Comparison of ENCODE assay signal across 8 cellular contexts in the genomic region with DNA sequence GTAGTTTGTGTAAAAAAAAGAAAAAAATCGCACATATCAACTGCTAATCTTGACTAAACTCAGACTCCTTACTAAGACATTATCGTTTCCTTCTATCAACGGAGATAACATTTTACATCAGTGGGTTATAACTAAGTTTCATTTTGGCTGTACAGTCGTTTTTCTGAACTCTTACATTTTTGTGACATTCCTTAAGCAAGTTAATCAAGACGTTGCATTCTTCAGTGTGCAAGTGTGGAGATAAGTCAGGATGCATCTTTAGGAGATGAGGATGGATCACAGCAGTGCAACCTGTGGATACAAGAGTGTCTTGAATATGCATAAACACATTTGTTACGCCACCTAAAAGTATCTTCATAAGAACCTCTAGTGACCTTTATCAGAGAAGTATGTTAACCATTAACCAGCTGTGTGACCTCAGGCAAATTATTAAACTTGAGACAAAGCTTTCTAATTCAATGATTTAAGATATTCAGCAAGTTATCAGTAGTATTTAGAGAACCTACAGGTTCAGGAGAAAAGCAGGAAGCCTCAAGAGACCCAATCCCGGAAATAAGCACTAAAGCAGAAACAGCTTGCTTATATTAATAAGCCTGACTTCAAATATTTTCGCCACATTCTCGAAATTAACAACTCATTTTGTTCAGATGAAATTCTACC. TPM values are rescaled to one million over a fixed set of nuclear protein-coding genes. Genes with fewer than 3 reads are reported as not detected.
DNase-seq lines count a peak whose midpoint lies in the region; ATAC-seq, FAIRE-seq and TF ChIP-seq lines count a peak whose summit lies in the region.

No MANE protein-coding gene starts in this region.

- H3K4me3 ChIP-seq in GM12878 = peak overlapping the region; percentile 60

- FAIRE-seq in GM12878 (lab: Jason Lieb, UNC) = no peak

- peak overlapping the region; percentile 80 for H3K4me2 ChIP-seq in GM12878 (ENCODE audit: control insufficient read depth, insufficient read depth)

- DNase-seq in activated T-cell treated with anti-CD3 and anti-CD28 coated beads, Interleukin-2, amount 50 U/mL, for 4 hours = no peak
- DNase-seq in activated T-cell treated with anti-CD3 and anti-CD28 coated beads, Interleukin-2, amount 50 U/mL, for 1 hour = no peak
- DNase-seq in GM12878 (ENCODE audit: low read depth, low spot score) = peak; percentile 66
- no peak for DNase-seq in progenitor cell of endocrine pancreas (ENCODE audit: low spot score, unreplicated experiment)
- no peak for DNase-seq in NCI-H510A (lab: John Stamatoyannopoulos, UW)
- DNase-seq in Ammon's horn (ENCODE audit: low spot score) = no peak
- DNase-seq in inferior parietal cortex (ENCODE audit: extremely low spot score) = no peak

- POLR2A ChIA-PET in GM12878 (lab: Charles Lee) = interaction anchor here (0.6 to 2.4 kb wide), 10 partner anchors 9 to 777 kb away, joined by 3 to 15 read pairs (median 3); a partner anchor contains a TSS

- H3K36me3 Mint-ChIP-seq in activated T-cell treated with anti-CD3 and anti-CD28 coated beads, Interleukin-2, amount 50 U/mL, for 4 hours (ENCODE audit: insufficient read depth) = peaks cover 18% of the 10 kb centered on the region
- H3K36me3 Mint-ChIP-seq in progenitor cell of endocrine pancreas (ENCODE audit: insufficient read depth) = peaks cover 10% of the 10 kb centered on the region

- CTCF ChIA-PET in GM12878 (lab: Yijun Ruan, JAX) = interaction anchor here (0.8 to 2.0 kb wide), 8 partner anchors 13 to 73 kb away, joined by 3 to 10 read pairs (median 6); a partner anchor contains a TSS

- no peak for TF ChIP-seq RAD21 in GM12878 (IDR thresholded peaks at IDR 0.05; ENCODE audit: insufficient read depth, low read depth, low read length)

- no peak for TF ChIP-seq POLR2A in GM12878 (IDR thresholded peaks at IDR 0.05; ENCODE audit: low read depth, low read length)

- peak overlapping the region; percentile 67 for H3K9ac ChIP-seq in GM12878 (ENCODE audit: control insufficient read depth, insufficient read depth, low read length)

- peak in 1 of 2 experiments; percentile 33; a peak in 1 of 4 replicates for TF ChIP-seq EP300 in GM12878 (IDR thresholded peaks at IDR 0.05; ENCODE audit: borderline replicate concordance in 1 of 2, control insufficient read depth in 1 of 2, low read depth in 2 of 2, low read length in 2 of 2)

- in situ Hi-C loops in GM12878 (cut with MboI) = no loop called here

- peaks cover 0 to 2% of the 10 kb centered on the region in 2 experiments; a peak in 2 of 4 replicates for H3K36me3 ChIP-seq in GM12878 (ENCODE audit: control insufficient read depth in 2 of 2, insufficient read depth in 2 of 2, low read length in 1 of 2)

- H2AFZ ChIP-seq in GM12878 (ENCODE audit: control insufficient read depth, low read depth, low read length) = peak overlapping the region; percentile 33

- ATAC-seq in activated T-cell treated with anti-CD3 and anti-CD28 coated beads, Interleukin-2, amount 50 U/mL, for 4 hours = peak; percentile 69 to 77
- ATAC-seq in HG03097 (IDR thresholded peaks at IDR 0.05; ENCODE audit: low FRiP score, unreplicated experiment) (peak; percentile 75), GM12878 (peak; percentile 81)

- no peaks in the 10 kb centered on the region for H3K27me3 ChIP-seq in GM12878 (replicated peaks in 1 of 2; ENCODE audit: control insufficient read depth in 2 of 2, insufficient read depth in 2 of 2, low read length in 1 of 2)

- intact Hi-C loops in GM12878 (cut with micrococcal nuclease; ENCODE audit: unreplicated experiment) = no loop called here

- TF ChIP-seq CTCF in GM12878 (IDR thresholded peaks at IDR 0.05 in 2 of 3, conservative IDR thresholded peaks at IDR 0.05 in 1 of 3; ENCODE audit: control insufficient read depth in 2 of 3, extremely low read depth in 1 of 3, insufficient read depth in 1 of 3, low read depth in 3 of 3, low read length in 3 of 3) = no peak
- no peak for TF ChIP-seq CTCF in progenitor cell of endocrine pancreas (IDR thresholded peaks at IDR 0.05; ENCODE audit: unreplicated experiment)

- H3K9me3 ChIP-seq in GM12878 (replicated peaks; ENCODE audit: control insufficient read depth, insufficient read depth, low read length) = no peaks in the 10 kb centered on the region; the same call in 2 of the 3 replicates

- no peaks in the 10 kb centered on the region for H3K9me3 Mint-ChIP-seq in activated T-cell treated with anti-CD3 and anti-CD28 coated beads, Interleukin-2, amount 50 U/mL, for 4 hours
- peaks cover 12% of the 10 kb centered on the region for H3K9me3 Mint-ChIP-seq in progenitor cell of endocrine pancreas (ENCODE audit: low read depth)

- peak overlapping the region; percentile 79 for H3K4me3 Mint-ChIP-seq in activated T-cell treated with anti-CD3 and anti-CD28 coated beads, Interleukin-2, amount 50 U/mL, for 4 hours
- peak overlapping the region; percentile 18 for H3K4me3 Mint-ChIP-seq in progenitor cell of endocrine pancreas (ENCODE audit: low read depth)

- H4K20me1 ChIP-seq in GM12878 (ENCODE audit: control insufficient read depth, insufficient read depth) = no peaks in the 10 kb centered on the region

- WGBS in GM12878 (ENCODE audit: insufficient coverage, insufficient replicate concordance, low lambda C conversion rate, missing lambda C conversion rate) = under 1% methylated on average over 9 of the region's 9 CpGs

- H3K27ac ChIP-seq in GM12878 (ENCODE audit: control insufficient read depth, insufficient read depth) = peak overlapping the region; percentile 83

- H3K27ac Mint-ChIP-seq in progenitor cell of endocrine pancreas = peak overlapping the region; percentile 79

- BruUV-seq in GM12878 (replicated peaks; lab: Mats Ljungman, UMichigan) = no TSS peak

- H3K4me1 ChIP-seq in GM12878 (ENCODE audit: control insufficient read depth, insufficient read depth, low read length) = no peaks in the 10 kb centered on the region; the same call in 1 of the 2 replicates

- peaks cover 67% of the 10 kb centered on the region for H3K4me1 Mint-ChIP-seq in activated T-cell treated with anti-CD3 and anti-CD28 coated beads, Interleukin-2, amount 50 U/mL, for 4 hours (ENCODE audit: low read depth)
- peaks cover 32% of the 10 kb centered on the region for H3K4me1 Mint-ChIP-seq in progenitor cell of endocrine pancreas (ENCODE audit: low read depth)

- SMC1A ChIA-PET in GM12878 (lab: Charles Lee; ENCODE audit: uncharacterized antibody, unreplicated experiment) = interaction anchor here (0.8 to 1.3 kb wide), 9 partner anchors 9 to 733 kb away, joined by 3 to 9 read pairs (median 4); a partner anchor contains a TSS

- no peaks in the 10 kb centered on the region for H3K27me3 Mint-ChIP-seq in activated T-cell treated with anti-CD3 and anti-CD28 coated beads, Interleukin-2, amount 50 U/mL, for 4 hours (ENCODE audit: low read depth)
- H3K27me3 Mint-ChIP-seq in progenitor cell of endocrine pancreas = no peaks in the 10 kb centered on the region

- peaks cover 88% of the 10 kb centered on the region for H3K79me2 ChIP-seq in GM12878 (ENCODE audit: control insufficient read depth, insufficient read depth, low read length)

- RAD21 ChIA-PET in GM12878 (lab: Charles Lee; ENCODE audit: unreplicated experiment) = interaction anchor here (0.6 to 1.7 kb wide), 7 partner anchors 8 to 743 kb away, joined by 3 to 6 read pairs (median 4); a partner anchor contains a TSS

RNA-seq across cellular contexts. Expression of a gene that starts 9.4 kb away (rescaled TPM):
- total RNA-seq in activated T-cell treated with anti-CD3 and anti-CD28 coated beads, Interleukin-2, amount 50 U/mL, for 4 hours = 100 to 1,000 TPM; 106 to 112 (median 109) TPM
- total RNA-seq in GM12878 (2013; cell fraction: nucleolus; rRNA removed) = 40.0 and 40.4 TPM in 2 replicates
- total RNA-seq in GM12878 (2014; rRNA removed) (87.8 and 104 TPM in 2 replicates), GM12878 (2014; rRNA removed; fragmentation: Illumina TruSeq; extraction: Trizol) (62.5 and 62.8 TPM in 2 replicates), GM12878 (2021) (79.8 and 87.8 TPM in 2 replicates), progenitor cell of endocrine pancreas (56.5 and 58.5 TPM in 2 replicates)
- polyA plus RNA-seq in GM12878 (2011; ENCODE audit: low read depth) = 49.4 TPM
- polyA plus RNA-seq in GM12878 (2011; rRNA removed) (236 and 293 TPM in 2 replicates), GM12878 (2014; fragmentation: Illumina TruSeq; extraction: Trizol) (86.8 and 93.5 TPM in 2 replicates), GM12878 (2014; fragmentation: Nextera tagmentation; extraction: Ambion mirVana) (100 to 1,000 TPM; 248 to 251 TPM), GM12878 (2014; rRNA removed) (97.1 and 117 TPM in 2 replicates), GM12878 (2016; fragmentation: Nextera tagmentation; extraction: Ambion mirVana) (100 to 1,000 TPM; 217 to 223 TPM)
- polyA plus RNA-seq in GM12878 (2011; cell fraction: cytosol; rRNA removed) = 178 and 184 TPM in 2 replicates
- 97.1 and 105 TPM in 2 replicates for polyA plus RNA-seq in GM12878 (2011; cell fraction: nucleus; rRNA removed)
- polyA plus RNA-seq in GM12878 (2012) = 76.8 and 82.9 TPM in 2 replicates
- polyA minus RNA-seq in GM12878 (2011; rRNA and poly(A)+ RNA removed) = 56.1 and 61.9 TPM in 2 replicates
- polyA minus RNA-seq in GM12878 (2011; cell fraction: cytosol; rRNA and poly(A)+ RNA removed) = 27.7 and 36.4 TPM in 2 replicates
- 34.9 and 46.2 TPM in 2 replicates for polyA minus RNA-seq in GM12878 (2011; cell fraction: nucleus; rRNA and poly(A)+ RNA removed)

RNA-seq across cellular contexts. Expression of a gene that starts 9.7 kb away (rescaled TPM):
- 10 to 100 TPM; 36.0 to 43.4 (median 42.4) TPM for total RNA-seq in activated T-cell treated with anti-CD3 and anti-CD28 coated beads, Interleukin-2, amount 50 U/mL, for 4 hours
- 12.1 and 18.8 TPM in 2 replicates for total RNA-seq in GM12878 (2013; cell fraction: nucleolus; rRNA removed)
- total RNA-seq in GM12878 (2014; rRNA removed) (39.8 and 40.2 TPM in 2 replicates), GM12878 (2014; rRNA removed; fragmentation: Illumina TruSeq; extraction: Trizol) (48.8 and 49.8 TPM in 2 replicates), GM12878 (2021) (43.7 and 44.6 TPM in 2 replicates), progenitor cell of endocrine pancreas (25.8 and 27.4 TPM in 2 replicates)
- 35.5 TPM for polyA plus RNA-seq in GM12878 (2011; ENCODE audit: low read depth)
- polyA plus RNA-seq in GM12878 (2011; rRNA removed) (63.9 and 97.4 TPM in 2 replicates), GM12878 (2014; fragmentation: Illumina TruSeq; extraction: Trizol) (68.9 and 76.4 TPM in 2 replicates), GM12878 (2014; fragmentation: Nextera tagmentation; extraction: Ambion mirVana) (100 to 1,000 TPM; 134 to 143 TPM), GM12878 (2014; rRNA removed) (31.2 and 74.1 TPM in 2 replicates), GM12878 (2016; fragmentation: Nextera tagmentation; extraction: Ambion mirVana) (10 to 100 TPM; 64.8 to 73.7 TPM)
- polyA plus RNA-seq in GM12878 (2011; cell fraction: cytosol; rRNA removed) = 29.9 and 43.4 TPM in 2 replicates
- polyA plus RNA-seq in GM12878 (2011; cell fraction: nucleus; rRNA removed) = 29.7 and 34.5 TPM in 2 replicates
- 25.2 and 70.0 TPM in 2 replicates for polyA plus RNA-seq in GM12878 (2012)
- polyA minus RNA-seq in GM12878 (2011; rRNA and poly(A)+ RNA removed) = 35.3 and 46.3 TPM in 2 replicates
- 18.8 and 25.5 TPM in 2 replicates for polyA minus RNA-seq in GM12878 (2011; cell fraction: cytosol; rRNA and poly(A)+ RNA removed)
- polyA minus RNA-seq in GM12878 (2011; cell fraction: nucleus; rRNA and poly(A)+ RNA removed) = 11.5 and 28.3 TPM in 2 replicates

RNA-seq across cellular contexts. Expression of a gene that starts 38.4 kb away (rescaled TPM):
- total RNA-seq in activated T-cell treated with anti-CD3 and anti-CD28 coated beads, Interleukin-2, amount 50 U/mL, for 4 hours = 10 to 100 TPM; 27.2 to 30.2 (median 29.3) TPM
- total RNA-seq in GM12878 (2013; cell fraction: nucleolus; rRNA removed) = 15.5 and 18.6 TPM in 2 replicates
- total RNA-seq in GM12878 (2014; rRNA removed) = 23.5 and 24.6 TPM in 2 replicates
- total RNA-seq in GM12878 (2014; rRNA removed; fragmentation: Illumina TruSeq; extraction: Trizol) = 25.6 and 28.9 TPM in 2 replicates
- 17.8 and 21.9 TPM in 2 replicates for total RNA-seq in GM12878 (2021)
- 9.5 TPM for polyA plus RNA-seq in GM12878 (2011; ENCODE audit: low read depth)
- polyA plus RNA-seq in GM12878 (2011; rRNA removed) = 25.8 and 26.4 TPM in 2 replicates
- polyA plus RNA-seq in GM12878 (2011; cell fraction: cytosol; rRNA removed) = 16.5 and 17.5 TPM in 2 replicates
- polyA plus RNA-seq in GM12878 (2011; cell fraction: nucleus; rRNA removed) = 7.8 TPM in 2 replicates
- polyA plus RNA-seq in GM12878 (2012) = 10.6 and 10.9 TPM in 2 replicates
- polyA plus RNA-seq in GM12878 (2014; fragmentation: Illumina TruSeq; extraction: Trizol) = 25.9 and 34.2 TPM in 2 replicates
- 1 to 10 TPM; 5.2 to 8.7 TPM for polyA plus RNA-seq in GM12878 (2014; fragmentation: Nextera tagmentation; extraction: Ambion mirVana)
- 14.3 and 14.7 TPM in 2 replicates for polyA plus RNA-seq in GM12878 (2014; rRNA removed)
- 1 to 10 TPM; 7.1 to 8.3 TPM for polyA plus RNA-seq in GM12878 (2016; fragmentation: Nextera tagmentation; extraction: Ambion mirVana)
- polyA minus RNA-seq in GM12878 (2011; rRNA and poly(A)+ RNA removed) = 26.2 and 29.7 TPM in 2 replicates
- polyA minus RNA-seq in GM12878 (2011; cell fraction: cytosol; rRNA and poly(A)+ RNA removed) = 9.5 and 10.3 TPM in 2 replicates
- polyA minus RNA-seq in GM12878 (2011; cell fraction: nucleus; rRNA and poly(A)+ RNA removed) = 7.0 and 9.8 TPM in 2 replicates
- total RNA-seq in progenitor cell of endocrine pancreas = 47.1 and 50.1 TPM in 2 replicates
